Comparison of ENCODE assay signal across 8 cellular contexts in the genomic region with DNA sequence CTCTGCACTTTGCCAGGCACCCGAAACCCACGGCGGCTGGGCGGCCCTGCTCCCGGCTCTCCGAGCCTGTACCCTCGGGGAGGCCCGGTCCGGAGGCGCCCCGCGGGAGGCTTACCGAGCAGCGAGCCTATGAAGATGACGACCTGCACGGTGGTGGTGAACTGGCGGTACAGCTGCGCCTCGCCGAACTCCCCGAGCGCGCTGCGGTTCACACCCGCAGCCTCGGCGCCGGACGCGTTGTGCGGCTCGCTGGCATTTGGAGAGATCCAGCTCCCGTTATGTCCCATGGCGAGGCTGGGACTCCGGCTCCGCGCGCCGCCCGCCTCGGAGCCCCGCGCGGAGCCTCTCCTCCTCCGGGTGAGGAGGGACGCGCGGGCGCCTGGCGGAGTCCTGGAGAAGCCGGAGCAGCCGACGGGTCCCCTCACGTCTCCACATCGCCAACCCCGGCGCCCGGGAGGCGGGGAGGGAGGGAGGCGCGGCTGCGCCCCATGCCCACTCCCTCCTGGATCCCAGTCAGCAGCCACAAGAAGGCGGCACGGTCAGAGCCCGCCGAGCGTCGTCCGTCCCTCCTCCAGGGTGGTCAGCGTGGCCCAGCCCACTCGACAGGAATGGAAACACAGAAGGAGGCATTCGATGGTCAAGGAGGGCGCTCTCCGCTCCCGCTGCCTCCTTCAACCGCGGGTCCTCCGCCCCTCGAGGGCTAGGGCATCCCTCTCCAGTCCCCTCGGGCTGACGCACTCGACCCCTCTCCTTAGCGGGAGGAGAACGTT. TPM values are rescaled to one million over a fixed set of nuclear protein-coding genes. Genes with fewer than 3 reads are reported as not detected.
DNase-seq lines count a peak whose midpoint lies in the region; ATAC-seq, FAIRE-seq and TF ChIP-seq lines count a peak whose summit lies in the region.

A gene with protein sequence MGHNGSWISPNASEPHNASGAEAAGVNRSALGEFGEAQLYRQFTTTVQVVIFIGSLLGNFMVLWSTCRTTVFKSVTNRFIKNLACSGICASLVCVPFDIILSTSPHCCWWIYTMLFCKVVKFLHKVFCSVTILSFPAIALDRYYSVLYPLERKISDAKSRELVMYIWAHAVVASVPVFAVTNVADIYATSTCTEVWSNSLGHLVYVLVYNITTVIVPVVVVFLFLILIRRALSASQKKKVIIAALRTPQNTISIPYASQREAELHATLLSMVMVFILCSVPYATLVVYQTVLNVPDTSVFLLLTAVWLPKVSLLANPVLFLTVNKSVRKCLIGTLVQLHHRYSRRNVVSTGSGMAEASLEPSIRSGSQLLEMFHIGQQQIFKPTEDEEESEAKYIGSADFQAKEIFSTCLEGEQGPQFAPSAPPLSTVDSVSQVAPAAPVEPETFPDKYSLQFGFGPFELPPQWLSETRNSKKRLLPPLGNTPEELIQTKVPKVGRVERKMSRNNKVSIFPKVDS (minus strand): TSS at position 527 of the 770 bp plus-strand sequence. CDS start 240 bp downstream, at position 287.

- H3K4me3 ChIP-seq in MM.1S (ENCODE audit: low read length): peak within 1 kb of the TSS; percentile 86
- peak within 1 kb of the TSS; percentile 62 for H3K4me3 ChIP-seq in lung
- peak within 1 kb of the TSS; percentile 71 to 80 (median 78) for H3K4me3 ChIP-seq in stomach

- H3K27ac ChIP-seq in MM.1S (ENCODE audit: low read length) (no peak within 1 kb of the TSS), lung (ENCODE audit: low read depth in 1 of 2, low read length in 1 of 2) (peak within 1 kb of the TSS; percentile 35 to 83), stomach (peak within 1 kb of the TSS; percentile 48 to 85 (median 69))

- no peak for TF ChIP-seq POLR2A in stomach (IDR thresholded peaks at IDR 0.05)

- in situ Hi-C loops in endometrial microvascular endothelial cells (cut with HindIII; ENCODE audit: inconsistent ontology term, low pct_unique_long_range_greater_than_20kb, low sequenced_read_pairs): no loop called here

- TF ChIP-seq CTCF in MM.1S (IDR thresholded peaks at IDR 0.05; ENCODE audit: low read length): no peak
- no peak for TF ChIP-seq CTCF in lung (IDR thresholded peaks at IDR 0.05; ENCODE audit: control extremely low read depth, extremely low read depth)
- TF ChIP-seq CTCF in stomach (IDR thresholded peaks at IDR 0.05): no peak

- H3K36me3 ChIP-seq in MM.1S (replicated peaks; ENCODE audit: insufficient read depth, low read length) (no peaks in the 10 kb centered on the region), lung (ENCODE audit: control insufficient read depth in 2 of 2, insufficient read depth in 2 of 2, low read length in 2 of 2) (no peaks in the 10 kb centered on the region), stomach (no peaks in the 10 kb centered on the region)

- DNase-seq in AG08396 (ENCODE audit: low spot score): peak; percentile 89
- DNase-seq in GM19239 (ENCODE audit: insufficient read length, low spot score): peak; percentile 20
- no peak for DNase-seq in MM.1S
- DNase-seq in activated CD8-positive, alpha-beta memory T cell treated with anti-CD3 and anti-CD28 coated beads for 48 hours (ENCODE audit: low read depth in 2 of 3, low spot score in 2 of 3): peak in 2 of 3 experiments; percentile 4 to 19
- DNase-seq in lung (ENCODE audit: low spot score): peak; percentile 31
- DNase-seq in stomach: no peak
- DNase-seq in NCI-H1694 (lab: John Stamatoyannopoulos, UW): no peak

- no peaks in the 10 kb centered on the region for H3K79me2 ChIP-seq in MM.1S (ENCODE audit: low read length)

- H3F3A ChIP-seq in MM.1S (ENCODE audit: insufficient read depth, low read length): no peaks in the 10 kb centered on the region

- TF ChIP-seq EP300 in stomach (IDR thresholded peaks at IDR 0.05): no peak

- intact Hi-C loops in stomach (cut with DNase I; ENCODE audit: low total_unique reads): no loop called here

- no peak for FAIRE-seq in GM19239 (lab: Jason Lieb, UNC)

- H3K4me2 ChIP-seq in MM.1S (ENCODE audit: low read depth, low read length): peak within 1 kb of the TSS; percentile 91

- H3K27me3 ChIP-seq in MM.1S (replicated peaks; ENCODE audit: insufficient read depth, low read length) (peaks cover 14% of the 10 kb centered on the region), lung (ENCODE audit: control insufficient read depth, insufficient read depth) (no peaks in the 10 kb centered on the region), stomach (peaks cover 0 to 37% (median 14%) of the 10 kb centered on the region in 3 donors)

- peak; percentile 32 for ATAC-seq in lung (ENCODE audit: insufficient read depth, low FRiP score)

- no peaks in the 10 kb centered on the region for H3K9me2 ChIP-seq in MM.1S (replicated peaks; ENCODE audit: insufficient read depth, low read length)

- peaks cover 4% of the 10 kb centered on the region; the same call in 1 of the 2 replicates for H3K4me1 ChIP-seq in MM.1S (ENCODE audit: low read length)
- peaks cover 0 to 10% of the 10 kb centered on the region in 2 donors for H3K4me1 ChIP-seq in lung (ENCODE audit: control insufficient read depth in 2 of 2, insufficient read depth in 2 of 2, low read length in 2 of 2)
- peaks cover 12 to 24% (median 19%) of the 10 kb centered on the region in 4 donors for H3K4me1 ChIP-seq in stomach

- WGBS in lung, 2 donors: 0 to 2% methylated on average over 58 to 84 of the region's 84 CpGs
- 1% methylated on average over 17 to 84 of the region's 84 CpGs for WGBS in stomach, 5 donors

- H2AFZ ChIP-seq in MM.1S (ENCODE audit: low read length): peak within 1 kb of the TSS; percentile 96

- peak within 1 kb of the TSS; percentile 65 for H3K9ac ChIP-seq in MM.1S (ENCODE audit: low read length)

- H3K9me3 ChIP-seq in MM.1S (replicated peaks; ENCODE audit: insufficient read depth, low read length) (no peaks in the 10 kb centered on the region), lung (ENCODE audit: control insufficient read depth in 2 of 2, insufficient read depth in 1 of 2, low read length in 1 of 2) (no peaks in the 10 kb centered on the region), stomach (no peaks in the 10 kb centered on the region)

- H4K20me1 ChIP-seq in MM.1S (ENCODE audit: insufficient read depth, low read length): no peaks in the 10 kb centered on the region

RNA-seq across cellular contexts. Expression of the gene that starts here (rescaled TPM):
- total RNA-seq in endometrial microvascular endothelial cells (ENCODE audit: inconsistent ontology term) (26.5 TPM), lung (1 to 10 TPM; 5.9 to 9.0 TPM), stomach (10 to 100 TPM in 1 of 5 donors, 1 to 10 TPM in 2, under 1 TPM in 1, not detected in 1; 0.29 to 10.1 (median 3.7) TPM)
- polyA plus RNA-seq in lung (1 to 10 TPM; 1.7 to 7.3 TPM), stomach (1 to 10 TPM in 1 of 3 donors, under 1 TPM in 2; 0.65 to 2.2 (median 0.76) TPM)

Comparison
In these comparisons a context has a peak if more than half of its experiments do, and no peak if none do; other contexts are left out.
1. DNase-seq: peak in AG08396 (single experiment), GM19239 (single experiment), activated CD8-positive, alpha-beta memory T cell treated with anti-CD3 and anti-CD28 coated beads for 48 hours (2 of 3) and lung (single experiment); none in MM.1S (single experiment), stomach (single experiment) and NCI-H1694 (single experiment).
2. Peak in every context shown above with its lines, with median percentiles within 50 percentile points of each other: H3K4me3 ChIP-seq.